ENCODE assay signal across 8 cellular contexts in genomic region chr22:43867839-43868652, GRCh38. TPM values are rescaled to one million over a fixed set of nuclear protein-coding genes. Genes with fewer than 3 reads are reported as not detected.
DNase-seq lines count a peak whose midpoint lies in the region; ATAC-seq, FAIRE-seq and TF ChIP-seq lines count a peak whose summit lies in the region.

No MANE protein-coding gene starts in this region.

- H3K27me3 Mint-ChIP-seq in stimulated activated naive B cell treated with anti-CD40 and anti-IgM and Interleukin-4, amounts not matched to agents 10 μg/mL and 1 μg/mL and 100 μg/mL, for 72 hours: peaks cover 29 to 34% of the 10 kb centered on the region in 2 donors

- DNase-seq in GM20000 (ENCODE audit: low spot score) (peak; percentile 68), MV-4-11 (lab: John Stamatoyannopoulos, UW) (peak; percentile 19), bronchial epithelial cell (ENCODE audit: low read depth) (peak; percentile 38), kidney tubule cell (ENCODE audit: low spot score) (peak; percentile 51)
- no peak for DNase-seq in stimulated activated naive B cell treated with anti-CD40 and anti-IgM and Interleukin-4, amounts not matched to agents 10 μg/mL and 1 μg/mL and 100 μg/mL, for 72 hours
- DNase-seq in activated CD4-positive, CD25-positive, alpha-beta regulatory T cell (lab: John Stamatoyannopoulos, UW): no peak
- no peak for DNase-seq in activated CD8-positive, alpha-beta memory T cell treated with anti-CD3 and anti-CD28 coated beads, Interleukin-2, amount 50 U/mL, for 48 hours

- H3K36me3 ChIP-seq in bronchial epithelial cell (ENCODE audit: control insufficient read depth, insufficient read depth, low read length): no peaks in the 10 kb centered on the region

- FAIRE-seq in bronchial epithelial cell (lab: Jason Lieb, UNC): peak; percentile 13

- ATAC-seq in stimulated activated naive B cell treated with anti-CD40 and anti-IgM and Interleukin-4, amounts not matched to agents 10 μg/mL and 1 μg/mL and 100 μg/mL, for 72 hours (replicated peaks): no peak
- ATAC-seq in GM18909 (IDR thresholded peaks at IDR 0.05; ENCODE audit: poor library complexity, unreplicated experiment): no peak

- H3K4me3 Mint-ChIP-seq in stimulated activated naive B cell treated with anti-CD40 and anti-IgM and Interleukin-4, amounts not matched to agents 10 μg/mL and 1 μg/mL and 100 μg/mL, for 72 hours: no peak overlapping the region

- no peaks in the 10 kb centered on the region for H3K4me1 Mint-ChIP-seq in stimulated activated naive B cell treated with anti-CD40 and anti-IgM and Interleukin-4, amounts not matched to agents 10 μg/mL and 1 μg/mL and 100 μg/mL, for 72 hours

- no peak overlapping the region for H3K27ac Mint-ChIP-seq in stimulated activated naive B cell treated with anti-CD40 and anti-IgM and Interleukin-4, amounts not matched to agents 10 μg/mL and 1 μg/mL and 100 μg/mL, for 72 hours

- no peak for TF ChIP-seq CTCF in GM20000 (IDR thresholded peaks at IDR 0.05; ENCODE audit: extremely low read depth, missing control alignments)
- no peak for TF ChIP-seq CTCF in bronchial epithelial cell (IDR thresholded peaks at IDR 0.05; ENCODE audit: insufficient read depth, low read length, severe bottlenecking)

- peaks cover 12 to 14% of the 10 kb centered on the region in 2 donors for H3K9me3 Mint-ChIP-seq in stimulated activated naive B cell treated with anti-CD40 and anti-IgM and Interleukin-4, amounts not matched to agents 10 μg/mL and 1 μg/mL and 100 μg/mL, for 72 hours

- H3K27me3 ChIP-seq in bronchial epithelial cell (ENCODE audit: control insufficient read depth, insufficient read depth, low read length): no peaks in the 10 kb centered on the region

- no peak overlapping the region for H3K4me3 ChIP-seq in bronchial epithelial cell (ENCODE audit: low read depth, low read length)

- H3K36me3 Mint-ChIP-seq in stimulated activated naive B cell treated with anti-CD40 and anti-IgM and Interleukin-4, amounts not matched to agents 10 μg/mL and 1 μg/mL and 100 μg/mL, for 72 hours: no peaks in the 10 kb centered on the region

RNA-seq across cellular contexts. Expression of gene SULT4A1, which starts 5.7 kb away (rescaled TPM):
- under 0.01 TPM in 2 replicates for total RNA-seq in bronchial epithelial cell

RNA-seq across cellular contexts. Expression of gene PNPLA5, which starts 23.8 kb away (rescaled TPM):
- total RNA-seq in bronchial epithelial cell: not detected in 2 replicates

RNA-seq across cellular contexts. Expression of gene PNPLA3, which starts 55.6 kb away (rescaled TPM):
- total RNA-seq in bronchial epithelial cell: 1.3 and 1.7 TPM in 2 replicates

RNA-seq across cellular contexts. Expression of gene EFCAB6, which starts 55.9 kb away (rescaled TPM):
- total RNA-seq in bronchial epithelial cell: 0.26 and 0.64 TPM in 2 replicates

Comparison
In these comparisons a context has a peak if more than half of its experiments do, and no peak if none do; other contexts are left out.
1. DNase-seq: peak in GM20000 (single experiment), MV-4-11 (single experiment), bronchial epithelial cell (single experiment) and kidney tubule cell (single experiment); none in stimulated activated naive B cell treated with anti-CD40 and anti-IgM and Interleukin-4, amounts not matched to agents 10 μg/mL and 1 μg/mL and 100 μg/mL, for 72 hours (single experiment), activated CD4-positive, CD25-positive, alpha-beta regulatory T cell (0 of 4) and activated CD8-positive, alpha-beta memory T cell treated with anti-CD3 and anti-CD28 coated beads, Interleukin-2, amount 50 U/mL, for 48 hours (single experiment).